In the genomic region with DNA sequence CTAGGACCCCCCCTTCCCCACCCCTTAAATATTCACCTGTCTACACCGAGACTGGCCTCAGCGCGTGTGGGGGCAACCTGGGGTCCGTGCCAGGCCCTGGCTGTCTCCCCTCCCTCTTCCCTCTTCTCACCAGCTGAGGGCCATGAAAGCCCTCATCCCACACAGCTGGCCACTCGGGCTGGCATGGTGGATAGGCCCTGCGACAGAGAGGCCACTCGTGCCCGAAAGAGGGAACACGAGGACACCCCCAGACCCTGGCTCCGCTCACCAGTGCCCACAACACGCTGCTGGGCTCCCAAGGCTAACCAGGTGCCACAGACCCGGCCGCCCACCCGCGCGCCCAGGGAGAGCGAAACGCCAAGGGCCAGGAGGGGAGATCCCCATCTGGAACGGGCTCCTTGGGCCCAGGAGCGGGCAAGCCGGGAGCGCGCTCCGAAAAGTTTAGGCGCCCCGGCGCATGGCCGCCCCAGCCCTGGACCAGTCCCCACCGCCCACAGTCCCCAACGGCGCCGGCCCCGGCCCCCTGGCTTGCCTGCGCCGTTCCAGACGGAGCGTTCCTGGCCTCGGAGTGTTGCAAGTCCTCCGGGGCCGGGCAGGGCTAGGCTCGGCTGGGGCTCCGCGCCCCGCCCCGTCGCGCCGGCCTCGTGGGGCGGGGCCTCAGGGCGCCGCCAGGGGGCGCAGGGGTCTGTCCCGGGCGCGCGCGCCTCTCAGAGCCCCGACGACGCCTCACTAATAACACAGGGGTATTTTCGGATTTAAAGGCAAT, we compare ENCODE assay signal across 8 cellular contexts. TPM values are rescaled to one million over a fixed set of nuclear protein-coding genes. Genes with fewer than 3 reads are reported as not detected.
A peak's percentile ranks its signal among the peaks of the same experiment; 100 is the strongest.
DNase-seq lines count a peak whose midpoint lies in the region; TF ChIP-seq lines count a peak whose summit lies in the region.

A gene with protein sequence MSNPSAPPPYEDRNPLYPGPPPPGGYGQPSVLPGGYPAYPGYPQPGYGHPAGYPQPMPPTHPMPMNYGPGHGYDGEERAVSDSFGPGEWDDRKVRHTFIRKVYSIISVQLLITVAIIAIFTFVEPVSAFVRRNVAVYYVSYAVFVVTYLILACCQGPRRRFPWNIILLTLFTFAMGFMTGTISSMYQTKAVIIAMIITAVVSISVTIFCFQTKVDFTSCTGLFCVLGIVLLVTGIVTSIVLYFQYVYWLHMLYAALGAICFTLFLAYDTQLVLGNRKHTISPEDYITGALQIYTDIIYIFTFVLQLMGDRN (minus strand): TSS at position 570 of the 766 bp plus-strand sequence. CDS start 10,362 bp downstream, outside the sequence.

- no peaks in the 10 kb centered on the region for H3K27me3 ChIP-seq in iPS DF 6.9 (ENCODE audit: control insufficient read depth, insufficient read depth, low read length)

- WGBS in iPS DF 6.9 (ENCODE audit: insufficient coverage, insufficient read length), result no CpG with 5 or more reads among the region's 62 CpGs

- H3K4me1 ChIP-seq in iPS DF 6.9 (ENCODE audit: control insufficient read depth, insufficient read depth, low read length), result peaks cover 2% of the 10 kb centered on the region

- DNase-seq in COR-L47 (lab: John Stamatoyannopoulos, UW) (peak; percentile 21), GM20000 (ENCODE audit: low spot score) (peak; percentile 93), HT1080 (ENCODE audit: low read depth) (peak; percentile 58), T-helper 9 cell (peak; percentile 77), astrocyte of the spinal cord (ENCODE audit: low read depth, low spot score) (peak; percentile 59), iPS DF 6.9 (ENCODE audit: low read depth, low spot score) (no peak), skeletal muscle cell (ENCODE audit: low read depth) (no peak), NCI-H1105 (lab: John Stamatoyannopoulos, UW) (no peak)

- no peak within 1 kb of the TSS for H3K27ac ChIP-seq in iPS DF 6.9 (ENCODE audit: low read length)

- H3K4me3 ChIP-seq in astrocyte of the spinal cord (ENCODE audit: low read depth, low read length) (peak within 1 kb of the TSS; percentile 77), iPS DF 6.9 (ENCODE audit: low read length) (peak within 1 kb of the TSS; percentile 79; the same call in 1 of the 2 replicates), skeletal muscle cell (ENCODE audit: low read depth, low read length) (peak within 1 kb of the TSS; percentile 78)

- H3K36me3 ChIP-seq in iPS DF 6.9 (ENCODE audit: control insufficient read depth, insufficient read depth, low read length), result no peaks in the 10 kb centered on the region

- H3K9me3 ChIP-seq in iPS DF 6.9 (ENCODE audit: control insufficient read depth, insufficient read depth, low read length), result no peaks in the 10 kb centered on the region

- peak; percentile 93 for TF ChIP-seq CTCF in GM20000 (IDR thresholded peaks at IDR 0.05; ENCODE audit: extremely low read depth, missing control alignments)
- peak; percentile 54 for TF ChIP-seq CTCF in astrocyte of the spinal cord (IDR thresholded peaks at IDR 0.05; ENCODE audit: low read depth, low read length)

- in situ Hi-C loops in astrocyte of the spinal cord (cut with HindIII; ENCODE audit: low sequenced_read_pairs), result no loop called here

RNA-seq across cellular contexts. Expression of the gene that starts here (rescaled TPM):
- 78.7 and 93.7 TPM in 2 replicates for total RNA-seq in HT1080 (2014; rRNA removed; shearing (Covaris generic))
- polyA plus RNA-seq in HT1080 (2015; cell fraction: cytosol; rRNA removed), result 92.2 and 95.5 TPM in 2 replicates
- polyA plus RNA-seq in HT1080 (2015; cell fraction: nucleus; rRNA removed), result 75.0 and 75.4 TPM in 2 replicates

Comparison
In these comparisons a context has a peak if more than half of its experiments do, and no peak if none do; other contexts are left out.
1. DNase-seq: peak in COR-L47 (single experiment), GM20000 (single experiment), HT1080 (single experiment), T-helper 9 cell (single experiment) and astrocyte of the spinal cord (single experiment); none in iPS DF 6.9 (single experiment), skeletal muscle cell (single experiment) and NCI-H1105 (single experiment).
2. Peak in every context shown above with its lines, with median percentiles within 50 percentile points of each other: H3K4me3 ChIP-seq.